14 cellular contexts compared by ENCODE assay signal in genomic region chr14:66476964-66477363, GRCh38. TPM values are rescaled to one million over a fixed set of nuclear protein-coding genes. Genes with fewer than 3 reads are reported as not detected.
DNase-seq lines count a peak whose midpoint lies in the region; ATAC-seq, FAIRE-seq and TF ChIP-seq lines count a peak whose summit lies in the region.
"Had no signal": no experiment of that assay in that cellular context is flagged by ENCODE, and none has a peak within 500 bp of the region (broad histone marks: within the 10 kb centered on the region; RNA-seq: fewer than 3 reads in every experiment).

No MANE protein-coding gene starts in this region.

- no TSS peak for BruUV-seq in PC-3 (replicated peaks; lab: Mats Ljungman, UMichigan)

- peak; percentile 53 for DNase-seq in GM23248
- peak; percentile 62 for DNase-seq in PC-3
- peak; percentile 52 for DNase-seq in choroid plexus epithelial cell (ENCODE audit: low read depth)
- DNase-seq in pancreas = no peak
- DNase-seq in T-helper 2 cell treated with Interferon-gamma antibody and Interleukin-4, amounts not matched to agents 5 μg/mL and 100 μg/mL, for 36 hours (ENCODE audit: low spot score) = no peak
- no peak for DNase-seq in NK-92 treated with Interleukin-12 subunit alpha and Interleukin-12 subunit beta, amount 100 ng/mL, for 24 hours (lab: John Stamatoyannopoulos, UW)
- no peak for DNase-seq in putamen (ENCODE audit: low spot score)
- DNase-seq: activated B cell treated with CpG ODN at 0.5 μM for 24 hours; aorta; CD8-positive, alpha-beta memory T cell; SIG-M5 had no signal

- POLR2A ChIA-PET in PC-3 (lab: Charles Lee; ENCODE audit: unreplicated experiment) = no interaction called here

- no peaks in the 10 kb centered on the region for H3K4me1 Mint-ChIP-seq in T-helper 2 cell treated with Interferon-gamma antibody and Interleukin-4, amounts not matched to agents 5 μg/mL and 100 μg/mL, for 36 hours (ENCODE audit: low read depth)
- H3K4me1 Mint-ChIP-seq: activated B cell treated with CpG ODN at 0.5 μM for 24 hours; CD8-positive, alpha-beta memory T cell had no signal

- no peaks in the 10 kb centered on the region for H3K27me3 Mint-ChIP-seq in T-helper 2 cell treated with Interferon-gamma antibody and Interleukin-4, amounts not matched to agents 5 μg/mL and 100 μg/mL, for 36 hours (ENCODE audit: low read depth)
- H3K27me3 Mint-ChIP-seq: activated B cell treated with CpG ODN at 0.5 μM for 24 hours; CD8-positive, alpha-beta memory T cell had no signal

- intact Hi-C loops in PC-3 (cut with micrococcal nuclease) (no loop called here), pancreas (cut with DNase I) (no loop called here)

- peak; percentile 73 for ATAC-seq in PC-3
- peak; percentile 26 to 56 (median 38) for ATAC-seq in pancreas

- H3K9me3 ChIP-seq in GM23248 (ENCODE audit: low read depth) = no peaks in the 10 kb centered on the region
- no peaks in the 10 kb centered on the region for H3K9me3 ChIP-seq in PC-3 (ENCODE audit: low read length)
- no peaks in the 10 kb centered on the region for H3K9me3 ChIP-seq in pancreas

- H3F3A ChIP-seq in GM23248 (ENCODE audit: insufficient read depth) = no peaks in the 10 kb centered on the region
- no peaks in the 10 kb centered on the region for H3F3A ChIP-seq in PC-3 (ENCODE audit: low read length, unreplicated experiment)

- in situ Hi-C loops in GM23248 (cut with MboI) = no loop called here

- 0 to 4% methylated on average over 1 of the region's 1 CpG for WGBS in GM23248 (ENCODE audit: low coverage in 1 of 2, low lambda C conversion rate in 2 of 2, missing lambda C conversion rate in 2 of 2), 2 experiments
- WGBS in pancreas, 2 donors = 3 to 4% methylated on average over 1 of the region's 1 CpG

- no peak overlapping the region for H3K4me3 Mint-ChIP-seq in T-helper 2 cell treated with Interferon-gamma antibody and Interleukin-4, amounts not matched to agents 5 μg/mL and 100 μg/mL, for 36 hours
- H3K4me3 Mint-ChIP-seq: activated B cell treated with CpG ODN at 0.5 μM for 24 hours; CD8-positive, alpha-beta memory T cell had no signal

- H2AFZ ChIP-seq in GM23248 = no peak overlapping the region
- no peak overlapping the region for H2AFZ ChIP-seq in PC-3 (ENCODE audit: low read length)

- FAIRE-seq in pancreas (lab: Jason Lieb, UNC) = no peak
- FAIRE-seq: islet of Langerhans had no signal

- H3K9me3 Mint-ChIP-seq in T-helper 2 cell treated with Interferon-gamma antibody and Interleukin-4, amounts not matched to agents 5 μg/mL and 100 μg/mL, for 36 hours = peaks cover 14% of the 10 kb centered on the region
- H3K9me3 Mint-ChIP-seq: activated B cell treated with CpG ODN at 0.5 μM for 24 hours had no signal

- no peak overlapping the region for H3K9ac ChIP-seq in GM23248
- H3K9ac ChIP-seq in PC-3 (ENCODE audit: low read length) = no peak overlapping the region

- H3K27ac Mint-ChIP-seq in T-helper 2 cell treated with Interferon-gamma antibody and Interleukin-4, amounts not matched to agents 5 μg/mL and 100 μg/mL, for 36 hours = no peak overlapping the region
- H3K27ac Mint-ChIP-seq: activated B cell treated with CpG ODN at 0.5 μM for 24 hours had no signal

- H4K20me1 ChIP-seq in GM23248 (ENCODE audit: insufficient read depth) = no peaks in the 10 kb centered on the region
- no peaks in the 10 kb centered on the region for H4K20me1 ChIP-seq in PC-3 (ENCODE audit: low read length)

- H3K4me2 ChIP-seq in GM23248 (ENCODE audit: unreplicated experiment) = no peak overlapping the region
- no peak overlapping the region for H3K4me2 ChIP-seq in PC-3 (ENCODE audit: low read length)

- H3K4me1 ChIP-seq in GM23248 (ENCODE audit: insufficient read depth) = no peaks in the 10 kb centered on the region
- H3K4me1 ChIP-seq in PC-3 (ENCODE audit: insufficient read depth, low read length) = no peaks in the 10 kb centered on the region
- peaks cover 3 to 18% (median 8%) of the 10 kb centered on the region in 3 donors for H3K4me1 ChIP-seq in pancreas

- H3K4me3 ChIP-seq in GM23248 (no peak overlapping the region), PC-3 (ENCODE audit: low read length) (no peak overlapping the region), choroid plexus epithelial cell (ENCODE audit: low read depth, low read length) (no peak overlapping the region), pancreas (no peak overlapping the region)

- H3K9me2 ChIP-seq in GM23248 (ENCODE audit: insufficient read depth) = no peaks in the 10 kb centered on the region
- H3K9me2 ChIP-seq in PC-3 (replicated peaks; ENCODE audit: low read length) = no peaks in the 10 kb centered on the region

- TF ChIP-seq CTCF in PC-3 (conservative IDR thresholded peaks at IDR 0.05; ENCODE audit: low read depth, low read length) = 0 out of 2 replicates have a peak, but pooled peaks have one; percentile 26
- no peak for TF ChIP-seq CTCF in choroid plexus epithelial cell (conservative IDR thresholded peaks at IDR 0.05; ENCODE audit: low read depth, low read length)
- no peak for TF ChIP-seq CTCF in pancreas (IDR thresholded peaks at IDR 0.05)

- H3K36me3 Mint-ChIP-seq in T-helper 2 cell treated with Interferon-gamma antibody and Interleukin-4, amounts not matched to agents 5 μg/mL and 100 μg/mL, for 36 hours (ENCODE audit: low read depth) = no peaks in the 10 kb centered on the region

- H3K79me2 ChIP-seq in GM23248 (ENCODE audit: insufficient read depth) (no peaks in the 10 kb centered on the region), PC-3 (ENCODE audit: low read length) (no peaks in the 10 kb centered on the region)

- H3K36me3 ChIP-seq in GM23248 (ENCODE audit: low read depth) (no peaks in the 10 kb centered on the region), PC-3 (ENCODE audit: low read depth, low read length) (no peaks in the 10 kb centered on the region), pancreas (no peaks in the 10 kb centered on the region)

- CTCF ChIA-PET in PC-3 (lab: Charles Lee) = interaction anchor here (1.0 kb wide), 1 partner anchor 118 kb away, joined by 9 read pairs; no protein-coding TSS in a partner anchor

- H3K27ac ChIP-seq in GM23248 (no peak overlapping the region), PC-3 (ENCODE audit: low read length) (no peak overlapping the region), pancreas (no peak overlapping the region)

- no peaks in the 10 kb centered on the region for H3K27me3 ChIP-seq in GM23248 (replicated peaks; ENCODE audit: insufficient read depth)
- no peaks in the 10 kb centered on the region for H3K27me3 ChIP-seq in PC-3 (ENCODE audit: low read length)
- no peaks in the 10 kb centered on the region for H3K27me3 ChIP-seq in pancreas

RNA-seq across cellular contexts. Expression of gene CCDC196, which starts 9.2 kb away (rescaled TPM):
- not detected in 2 replicates for total RNA-seq in GM23248 (2014; rRNA removed; shearing (Covaris generic))
- polyA plus RNA-seq in GM23248 (2016; fragmentation: Nextera tagmentation; extraction: Ambion mirVana) = not detected in 2 replicates
- total RNA-seq in PC-3 (2014; rRNA removed) = not detected in 2 replicates
- total RNA-seq in pancreas = 1 to 10 TPM in 4 of 6 donors, under 1 TPM in 1, not detected in 1; 0.43 to 6.6 (median 1.7) TPM
- polyA plus RNA-seq in pancreas = 1 to 10 TPM in 1 of 2 donors, not detected in 1; 1.2 TPM
- total RNA-seq: activated B cell treated with CpG ODN at 0.5 μM for 24 hours; aorta; CD8-positive, alpha-beta memory T cell; epithelial cell of proximal tubule; NCI-H460 had no signal
- polyA plus RNA-seq: aorta; CD8-positive, alpha-beta memory T cell had no signal

RNA-seq across cellular contexts. Expression of gene GPHN, which starts 31.0 kb away (rescaled TPM):
- 7.0 and 7.6 TPM in 2 replicates for total RNA-seq in GM23248 (2014; rRNA removed; shearing (Covaris generic))
- polyA plus RNA-seq in GM23248 (2016; fragmentation: Nextera tagmentation; extraction: Ambion mirVana) (8.5 and 9.3 TPM in 2 replicates), pancreas (10 to 100 TPM; 20.3 to 30.4 TPM)
- total RNA-seq in PC-3 (2014; rRNA removed) (23.4 and 39.5 TPM in 2 replicates), pancreas (10 to 100 TPM; 21.3 to 47.6 (median 24.4) TPM)

Comparison
In these comparisons a context has a peak if more than half of its experiments do, and no peak if none do; other contexts are left out.
1. DNase-seq: peak in GM23248 (single experiment), PC-3 (single experiment) and choroid plexus epithelial cell (single experiment); none in pancreas (0 of 6), T-helper 2 cell treated with Interferon-gamma antibody and Interleukin-4, amounts not matched to agents 5 μg/mL and 100 μg/mL, for 36 hours (single experiment), NK-92 treated with Interleukin-12 subunit alpha and Interleukin-12 subunit beta, amount 100 ng/mL, for 24 hours (single experiment) and putamen (single experiment).